ENCODE assay signal across 18 cellular contexts in genomic region chr2:209145941-209146681, GRCh38.
DNase-seq lines count a peak whose midpoint lies in the region; ATAC-seq and TF ChIP-seq lines count a peak whose summit lies in the region.
"Had no signal": no experiment of that assay in that cellular context is flagged by ENCODE, and none has a peak within 500 bp of the region (broad histone marks: within the 10 kb centered on the region; RNA-seq: fewer than 3 reads in every experiment).

No MANE protein-coding gene starts in this region.

- peak overlapping the region; percentile 86 for H3K27ac ChIP-seq in KMS-11
- H3K27ac ChIP-seq in mesendoderm (ENCODE audit: low read depth, low read length), result no peak overlapping the region
- no peak overlapping the region for H3K27ac ChIP-seq in RWPE1

- H3K36me3 Mint-ChIP-seq in dendritic cell treated with granulocyte-macrophage colony-stimulating factor and Interleukin-4, amounts not matched to agents 40 ng/mL and 50 ng/mL, for 4 days (ENCODE audit: low read depth), result no peaks in the 10 kb centered on the region
- H3K36me3 Mint-ChIP-seq: immature natural killer cell, naive B cell had no signal

- no peaks in the 10 kb centered on the region for H3K36me3 ChIP-seq in KMS-11 (ENCODE audit: insufficient read depth)
- no peaks in the 10 kb centered on the region for H3K36me3 ChIP-seq in mesendoderm (ENCODE audit: control insufficient read depth, insufficient read depth, low read length)

- peak overlapping the region; percentile 77 for H2BK5ac ChIP-seq in mesendoderm (ENCODE audit: low read length)

- H2BK120ac ChIP-seq in mesendoderm (ENCODE audit: low read depth, low read length), result peak overlapping the region; percentile 82

- no peaks in the 10 kb centered on the region for H3K79me1 ChIP-seq in mesendoderm (ENCODE audit: low read length)

- H3K9ac ChIP-seq in KMS-11 (peak overlapping the region; percentile 55; the same call in 1 of the 2 replicates), mesendoderm (ENCODE audit: low read length) (peak overlapping the region; percentile 7)

- H3K23ac ChIP-seq in mesendoderm (ENCODE audit: low read length), result no peak overlapping the region

- POLR2A ChIA-PET in RWPE1 (lab: Yijun Ruan, JAX; ENCODE audit: low non-redundant PET), result no interaction called here

- intact Hi-C loops in dendritic cell treated with granulocyte-macrophage colony-stimulating factor and Interleukin-4, amounts not matched to agents 40 ng/mL and 50 ng/mL, for 4 days (cut with micrococcal nuclease), result no loop called here

- peaks cover 27% of the 10 kb centered on the region for H3K4me1 Mint-ChIP-seq in dendritic cell treated with granulocyte-macrophage colony-stimulating factor and Interleukin-4, amounts not matched to agents 40 ng/mL and 50 ng/mL, for 4 days (ENCODE audit: low read depth)
- H3K4me1 Mint-ChIP-seq: immature natural killer cell, naive B cell had no signal

- no peaks in the 10 kb centered on the region for H3K9me3 Mint-ChIP-seq in dendritic cell treated with granulocyte-macrophage colony-stimulating factor and Interleukin-4, amounts not matched to agents 40 ng/mL and 50 ng/mL, for 4 days
- H3K9me3 Mint-ChIP-seq: naive B cell had no signal

- H3K4ac ChIP-seq in mesendoderm (ENCODE audit: low read depth, low read length), result no peak overlapping the region

- peak; percentile 34 for ATAC-seq in GM21390 (IDR thresholded peaks at IDR 0.05; ENCODE audit: unreplicated experiment)

- H4K8ac ChIP-seq in mesendoderm (ENCODE audit: low read depth, low read length), result no peak overlapping the region

- no peaks in the 10 kb centered on the region for H3K79me2 ChIP-seq in KMS-11 (ENCODE audit: insufficient read depth, low read depth)
- H3K79me2 ChIP-seq in mesendoderm (ENCODE audit: control insufficient read depth, insufficient read depth, low read length), result no peaks in the 10 kb centered on the region

- H3K18ac ChIP-seq in mesendoderm (ENCODE audit: low read length), result peak overlapping the region; percentile 84

- H3K27me3 Mint-ChIP-seq in dendritic cell treated with granulocyte-macrophage colony-stimulating factor and Interleukin-4, amounts not matched to agents 40 ng/mL and 50 ng/mL, for 4 days, result no peaks in the 10 kb centered on the region
- H3K27me3 Mint-ChIP-seq: naive B cell had no signal

- no peak overlapping the region for H4K5ac ChIP-seq in mesendoderm (ENCODE audit: low read length)

- H3K4me2 ChIP-seq in KMS-11 (peak overlapping the region; percentile 83), mesendoderm (ENCODE audit: low read length) (no peak overlapping the region)

- no peak overlapping the region for H2BK15ac ChIP-seq in mesendoderm (replicated peaks; ENCODE audit: low read depth)

- no peaks in the 10 kb centered on the region for H4K20me1 ChIP-seq in KMS-11 (ENCODE audit: insufficient read depth)

- H3K27me3 ChIP-seq in KMS-11 (ENCODE audit: insufficient read depth, low read depth) (no peaks in the 10 kb centered on the region), mesendoderm (ENCODE audit: insufficient read depth, low read length, poor library complexity) (no peaks in the 10 kb centered on the region)

- peak overlapping the region; percentile 75 for H2AFZ ChIP-seq in KMS-11 (ENCODE audit: low read depth)

- no peak overlapping the region for H2AK5ac ChIP-seq in mesendoderm (ENCODE audit: low read length)

- no peak overlapping the region for H3K4me3 Mint-ChIP-seq in dendritic cell treated with granulocyte-macrophage colony-stimulating factor and Interleukin-4, amounts not matched to agents 40 ng/mL and 50 ng/mL, for 4 days
- H3K4me3 Mint-ChIP-seq: immature natural killer cell, naive B cell had no signal

- WGBS in mesendoderm (ENCODE audit: extremely low coverage, insufficient coverage, low lambda C conversion rate), result no CpG with 5 or more reads among the region's 7 CpGs

- TF ChIP-seq CTCF in KMS-11 (conservative IDR thresholded peaks at IDR 0.05; ENCODE audit: low read depth, low read length) (no peak), RWPE1 (conservative IDR thresholded peaks at IDR 0.05; ENCODE audit: low read depth) (no peak)

- H3K27ac Mint-ChIP-seq in dendritic cell treated with granulocyte-macrophage colony-stimulating factor and Interleukin-4, amounts not matched to agents 40 ng/mL and 50 ng/mL, for 4 days, result peak overlapping the region; percentile 86
- H3K27ac Mint-ChIP-seq: immature natural killer cell, naive B cell had no signal

- H3K56ac ChIP-seq in mesendoderm (ENCODE audit: low read length), result peak overlapping the region; percentile 62

- no peak overlapping the region for H3K4me3 ChIP-seq in KMS-11 (IDR thresholded peaks at IDR 0.05; ENCODE audit: insufficient read depth, low read depth, low read length)
- H3K4me3 ChIP-seq in mesendoderm (ENCODE audit: low read length), result no peak overlapping the region

- CTCF ChIA-PET in RWPE1 (lab: Yijun Ruan, JAX), result no interaction called here

- DNase-seq in mesendoderm (peak; percentile 85), cerebellar nuclear complex (lab: John Stamatoyannopoulos, UW) (no peak), RWPE1 (ENCODE audit: low spot score) (no peak), NCI-H2196 (lab: John Stamatoyannopoulos, UW; ENCODE audit: unreplicated experiment) (no peak), SW 1271 (lab: John Stamatoyannopoulos, UW) (no peak)
- DNase-seq: activated CD4-positive, CD25-positive, alpha-beta regulatory T cell treated with anti-CD3 and anti-CD28 coated beads, Interleukin-2, amount 50 U/mL, for 72 hours; activated T-cell treated with anti-CD3 and anti-CD28 coated beads for 4 hours; AML-193; immature natural killer cell; naive B cell; NCI-H2029; NK-92 treated with Interleukin-12 subunit alpha and Interleukin-12 subunit beta, amount 100 ng/mL, for 24 hours; retina; stimulated activated CD4-positive, alpha-beta T cell treated with anti-CD3 and anti-CD28 coated beads, Interleukin-4, amount 100 ng/mL, for 4 hours; stimulated activated naive CD4-positive, alpha-beta T cell treated with Interleukin-2 at 50 U/mL for 16 hours had no signal

- H3K4me1 ChIP-seq in KMS-11 (ENCODE audit: low read depth, poor library complexity, severe bottlenecking) (peaks cover 35% of the 10 kb centered on the region), mesendoderm (ENCODE audit: control insufficient read depth, low read depth, low read length) (peaks cover 6% of the 10 kb centered on the region)
